8 cellular contexts compared by ENCODE assay signal in genomic region chr12:39467432-39467870, GRCh38. TPM values are rescaled to one million over a fixed set of nuclear protein-coding genes. Genes with fewer than 3 reads are reported as not detected.
A peak's percentile ranks its signal among the peaks of the same experiment; 100 is the strongest.
DNase-seq lines count a peak whose midpoint lies in the region; ATAC-seq, FAIRE-seq and TF ChIP-seq lines count a peak whose summit lies in the region.

No MANE protein-coding gene starts in this region.

- TF ChIP-seq CTCF in hepatocyte (IDR thresholded peaks at IDR 0.05; ENCODE audit: poor library complexity): no peak
- no peak for TF ChIP-seq CTCF in kidney (IDR thresholded peaks at IDR 0.05; ENCODE audit: borderline replicate concordance, extremely low read depth, insufficient read depth)

- H3K79me2 ChIP-seq in hepatocyte: no peaks in the 10 kb centered on the region

- DNase-seq in kidney tubule cell (ENCODE audit: low spot score) (peak; percentile 10), hepatocyte (ENCODE audit: low spot score) (no peak), kidney (no peak), dedifferentiated amniotic fluid mesenchymal stem cell (ENCODE audit: extremely low spot score) (no peak)
- DNase-seq in stimulated activated CD4-positive, alpha-beta T cell treated with anti-CD3 and anti-CD28 coated beads, Interleukin-4, amount 100 ng/mL, for 24 hours: no peak

- H3K4me1 ChIP-seq in hepatocyte (ENCODE audit: insufficient read depth) (no peaks in the 10 kb centered on the region), kidney (ENCODE audit: control insufficient read depth in 1 of 2, insufficient read depth in 1 of 2, low read depth in 1 of 2, low read length in 2 of 2) (no peaks in the 10 kb centered on the region)

- FAIRE-seq in kidney (lab: Jason Lieb, UNC): no peak

- H3K9ac ChIP-seq in kidney (ENCODE audit: low read length in 2 of 2): no peak overlapping the region

- intact Hi-C loops in kidney (cut with DNase I): no loop called here

- no peak overlapping the region for H3K4me2 ChIP-seq in hepatocyte

- no peak overlapping the region for H2AFZ ChIP-seq in hepatocyte

- H3K9me3 ChIP-seq in hepatocyte (ENCODE audit: low read depth): no peaks in the 10 kb centered on the region
- H3K9me3 ChIP-seq in kidney (ENCODE audit: control insufficient read depth in 1 of 2, low read length in 2 of 2): no peaks in the 10 kb centered on the region

- H3K36me3 ChIP-seq in hepatocyte (replicated peaks; ENCODE audit: insufficient read depth, low read depth) (no peaks in the 10 kb centered on the region), kidney (ENCODE audit: control insufficient read depth in 1 of 2, insufficient read depth in 2 of 2, low read length in 2 of 2) (no peaks in the 10 kb centered on the region)

- no peaks in the 10 kb centered on the region for H3K27me3 ChIP-seq in hepatocyte

- ATAC-seq in GM18520 (IDR thresholded peaks at IDR 0.05; ENCODE audit: unreplicated experiment) (peak; percentile 92), GM21576 (IDR thresholded peaks at IDR 0.05; ENCODE audit: unreplicated experiment) (peak; percentile 78), HG03575 (IDR thresholded peaks at IDR 0.05; ENCODE audit: extremely low read depth, insufficient number of reproducible peaks, low FRiP score, unreplicated experiment) (peak; percentile 83)

- no peaks in the 10 kb centered on the region for H4K20me1 ChIP-seq in hepatocyte (ENCODE audit: insufficient read depth, poor library complexity, severe bottlenecking)

- H3K4me3 ChIP-seq in hepatocyte (no peak overlapping the region), kidney (ENCODE audit: low read length in 2 of 2) (no peak overlapping the region)

- H3K9me2 ChIP-seq in hepatocyte (replicated peaks; ENCODE audit: insufficient read depth): no peaks in the 10 kb centered on the region

- H3K27ac ChIP-seq in hepatocyte: no peak overlapping the region
- H3K27ac ChIP-seq in kidney (ENCODE audit: low read depth in 2 of 2, low read length in 2 of 2): no peak overlapping the region

RNA-seq across cellular contexts. Expression of gene KIF21A, which starts 24.5 kb away (rescaled TPM):
- total RNA-seq in hepatocyte (55.1 and 62.1 TPM in 2 replicates), kidney (25.7 TPM)
- polyA plus RNA-seq in hepatocyte (25.0 and 35.7 TPM in 2 replicates), kidney (ENCODE audit: insufficient read depth, low read depth, low replicate concordance) (16.8 TPM)
